1 cellular context compared by ENCODE assay signal in the genomic region with DNA sequence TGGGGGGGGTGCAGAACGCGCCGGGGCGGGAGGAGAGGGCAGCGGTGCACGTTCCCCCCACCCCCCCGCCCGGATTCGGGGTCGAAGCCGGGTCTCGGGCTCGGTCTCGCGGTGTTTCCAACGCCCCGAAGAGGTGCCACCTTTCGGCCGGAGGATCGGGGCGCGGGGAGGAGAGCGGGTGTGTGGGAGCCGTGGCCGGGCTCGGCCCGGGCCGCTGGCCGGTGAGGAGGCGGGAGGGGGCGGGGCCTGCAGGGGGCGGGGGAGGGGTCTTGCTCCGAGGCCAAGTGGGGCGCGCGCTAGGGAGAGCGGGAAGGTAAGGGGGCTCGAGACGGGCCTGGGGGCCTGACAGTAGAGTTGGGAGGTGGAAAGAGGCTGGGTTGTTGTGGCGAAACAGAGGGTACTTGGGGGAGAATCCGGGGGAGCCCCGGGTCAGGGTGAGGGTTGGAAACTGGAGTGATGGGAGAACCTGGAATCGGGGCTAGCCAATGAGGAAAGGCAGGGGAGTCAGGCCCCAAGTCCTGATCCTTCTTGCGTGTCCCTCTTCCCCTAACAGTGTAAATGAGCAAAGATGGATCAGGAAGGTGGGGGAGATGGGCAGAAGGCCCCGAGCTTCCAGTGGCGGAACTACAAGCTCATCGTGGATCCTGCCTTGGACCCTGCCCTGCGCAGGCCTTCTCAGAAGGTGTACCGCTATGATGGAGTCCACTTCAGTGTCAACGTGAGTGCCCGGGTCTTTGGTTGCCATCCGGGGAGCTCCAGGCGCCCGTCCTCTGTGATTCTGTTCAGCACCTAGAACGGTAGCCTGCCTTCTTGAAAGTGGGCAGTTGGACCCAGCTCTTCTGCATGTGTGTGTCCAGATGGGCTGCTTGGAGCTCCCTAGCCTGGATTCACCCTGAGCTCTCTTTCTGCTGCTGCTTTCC.
TF ChIP-seq lines count a peak whose summit lies in the region.

No MANE protein-coding gene starts in this region.

TF ChIP-seq in SK-N-SH, 30 proteins besides CTCF, POLR2A, EP300 and RAD21:
- TF ChIP-seq MXI1 (IDR thresholded peaks at IDR 0.05; ENCODE audit: low read depth, low read length) (no peak), EZH2phosphoT487 (IDR thresholded peaks at IDR 0.05; ENCODE audit: borderline replicate concordance, low read depth) (no peak), RXRA (IDR thresholded peaks at IDR 0.05; ENCODE audit: borderline replicate concordance, low read depth) (no peak), MEF2A (IDR thresholded peaks at IDR 0.05; ENCODE audit: borderline replicate concordance, low read depth) (no peak), FOXJ3 (CRISPR knock-in tag; IDR thresholded peaks at IDR 0.05) (no peak), CHD2 (IDR thresholded peaks at IDR 0.05; ENCODE audit: low read length, partially characterized antibody) (peak; percentile 95), TCF12 (IDR thresholded peaks at IDR 0.05) (no peak)
- TF ChIP-seq, protein P1, sequence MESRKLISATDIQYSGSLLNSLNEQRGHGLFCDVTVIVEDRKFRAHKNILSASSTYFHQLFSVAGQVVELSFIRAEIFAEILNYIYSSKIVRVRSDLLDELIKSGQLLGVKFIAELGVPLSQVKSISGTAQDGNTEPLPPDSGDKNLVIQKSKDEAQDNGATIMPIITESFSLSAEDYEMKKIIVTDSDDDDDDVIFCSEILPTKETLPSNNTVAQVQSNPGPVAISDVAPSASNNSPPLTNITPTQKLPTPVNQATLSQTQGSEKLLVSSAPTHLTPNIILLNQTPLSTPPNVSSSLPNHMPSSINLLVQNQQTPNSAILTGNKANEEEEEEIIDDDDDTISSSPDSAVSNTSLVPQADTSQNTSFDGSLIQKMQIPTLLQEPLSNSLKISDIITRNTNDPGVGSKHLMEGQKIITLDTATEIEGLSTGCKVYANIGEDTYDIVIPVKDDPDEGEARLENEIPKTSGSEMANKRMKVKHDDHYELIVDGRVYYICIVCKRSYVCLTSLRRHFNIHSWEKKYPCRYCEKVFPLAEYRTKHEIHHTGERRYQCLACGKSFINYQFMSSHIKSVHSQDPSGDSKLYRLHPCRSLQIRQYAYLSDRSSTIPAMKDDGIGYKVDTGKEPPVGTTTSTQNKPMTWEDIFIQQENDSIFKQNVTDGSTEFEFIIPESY (IDR thresholded peaks at IDR 0.05; ENCODE audit: borderline replicate concordance, low read depth) = peak; percentile 73; the same call in 1 of the 2 replicates
- TF ChIP-seq, protein P2, sequence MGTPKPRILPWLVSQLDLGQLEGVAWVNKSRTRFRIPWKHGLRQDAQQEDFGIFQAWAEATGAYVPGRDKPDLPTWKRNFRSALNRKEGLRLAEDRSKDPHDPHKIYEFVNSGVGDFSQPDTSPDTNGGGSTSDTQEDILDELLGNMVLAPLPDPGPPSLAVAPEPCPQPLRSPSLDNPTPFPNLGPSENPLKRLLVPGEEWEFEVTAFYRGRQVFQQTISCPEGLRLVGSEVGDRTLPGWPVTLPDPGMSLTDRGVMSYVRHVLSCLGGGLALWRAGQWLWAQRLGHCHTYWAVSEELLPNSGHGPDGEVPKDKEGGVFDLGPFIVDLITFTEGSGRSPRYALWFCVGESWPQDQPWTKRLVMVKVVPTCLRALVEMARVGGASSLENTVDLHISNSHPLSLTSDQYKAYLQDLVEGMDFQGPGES (IDR thresholded peaks at IDR 0.05; ENCODE audit: low read depth, low read length) = no peak
- TF ChIP-seq, protein P3, sequence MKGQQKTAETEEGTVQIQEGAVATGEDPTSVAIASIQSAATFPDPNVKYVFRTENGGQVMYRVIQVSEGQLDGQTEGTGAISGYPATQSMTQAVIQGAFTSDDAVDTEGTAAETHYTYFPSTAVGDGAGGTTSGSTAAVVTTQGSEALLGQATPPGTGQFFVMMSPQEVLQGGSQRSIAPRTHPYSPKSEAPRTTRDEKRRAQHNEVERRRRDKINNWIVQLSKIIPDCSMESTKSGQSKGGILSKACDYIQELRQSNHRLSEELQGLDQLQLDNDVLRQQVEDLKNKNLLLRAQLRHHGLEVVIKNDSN (IDR thresholded peaks at IDR 0.05; ENCODE audit: borderline replicate concordance, low read depth) = no peak
TF ChIP-seq in SK-N-SH: peak in this region for 2.
